9 cellular contexts compared by ENCODE assay signal in genomic region chr3:182913889-182914288, GRCh38.
DNase-seq lines count a peak whose midpoint lies in the region; ATAC-seq and FAIRE-seq lines count a peak whose summit lies in the region.
"Had no signal": no experiment of that assay in that cellular context is flagged by ENCODE, and none has a peak within 500 bp of the region (broad histone marks: within the 10 kb centered on the region; RNA-seq: fewer than 3 reads in every experiment).

No MANE protein-coding gene starts in this region.

- no peaks in the 10 kb centered on the region for H3K4me1 ChIP-seq in small intestine (ENCODE audit: control insufficient read depth in 2 of 2, insufficient read depth in 1 of 2, low read depth in 1 of 2, low read length in 1 of 2)

- 64 to 67% (median 66%) methylated on average over 4 of the region's 4 CpGs for WGBS in small intestine, 3 donors

- in situ Hi-C loops in KBM-7 (cut with MboI; ENCODE audit: low pct_unique_long_range_greater_than_20kb, low sequenced_read_pairs) = no loop called here

- H3K9me3 Mint-ChIP-seq in activated CD4-positive, alpha-beta T cell treated with anti-CD3 and anti-CD28 coated beads, Interleukin-2, amount 10 ng/mL, durations not matched to agents 7 days and 5 days = no peaks in the 10 kb centered on the region

- CTCF ChIA-PET in activated CD4-positive, alpha-beta T cell treated with anti-CD3 and anti-CD28 coated beads, Interleukin-2, amount 10 ng/mL, durations not matched to agents 7 days and 5 days (lab: Charles Lee) = interaction anchor here (0.6 kb wide), 1 partner anchor 169 kb away, joined by 3 read pairs; no protein-coding TSS in a partner anchor

- POLR2A ChIA-PET in activated CD4-positive, alpha-beta T cell treated with anti-CD3 and anti-CD28 coated beads, Interleukin-2, amount 10 ng/mL, durations not matched to agents 7 days and 5 days (lab: Charles Lee) = no interaction called here

- H3K27ac ChIP-seq in small intestine (ENCODE audit: low read depth in 1 of 2, low read length in 1 of 2) = no peak overlapping the region
- H3K27ac ChIP-seq: heart right ventricle had no signal

- H3K4me3 ChIP-seq in small intestine (ENCODE audit: low read depth in 1 of 2, low read length in 2 of 2) = no peak overlapping the region
- H3K4me3 ChIP-seq: heart right ventricle had no signal

- no peaks in the 10 kb centered on the region for H3K27me3 Mint-ChIP-seq in activated CD4-positive, alpha-beta T cell treated with anti-CD3 and anti-CD28 coated beads, Interleukin-2, amount 10 ng/mL, durations not matched to agents 7 days and 5 days

- no peak for FAIRE-seq in small intestine (lab: Jason Lieb, UNC)

- H3K4me3 Mint-ChIP-seq in activated CD4-positive, alpha-beta T cell treated with anti-CD3 and anti-CD28 coated beads, Interleukin-2, amount 10 ng/mL, durations not matched to agents 7 days and 5 days = peak overlapping the region; percentile 35

- H3K27me3 ChIP-seq in small intestine (ENCODE audit: control insufficient read depth in 2 of 2, insufficient read depth in 2 of 2, low read length in 2 of 2) = no peaks in the 10 kb centered on the region
- H3K27me3 ChIP-seq: heart right ventricle had no signal

- peaks cover 46% of the 10 kb centered on the region for H3K36me3 Mint-ChIP-seq in activated CD4-positive, alpha-beta T cell treated with anti-CD3 and anti-CD28 coated beads, Interleukin-2, amount 10 ng/mL, durations not matched to agents 7 days and 5 days (ENCODE audit: low read depth)

- DNase-seq in activated CD4-positive, alpha-beta T cell treated with anti-CD3 and anti-CD28 coated beads, Interleukin-2, amount 10 ng/mL, durations not matched to agents 7 days and 5 days = peak; percentile 25
- no peak for DNase-seq in activated CD4-positive, alpha-beta T cell treated with anti-CD3 and anti-CD28 coated beads for 1 hour
- peak; percentile 76 for DNase-seq in NCI-H2029 treated with DMSO at 0.1 percent for 48 hours (lab: John Stamatoyannopoulos, UW)
- DNase-seq in small intestine = peak; percentile 42
- DNase-seq in KBM-7 = no peak
- DNase-seq in stimulated activated CD4-positive, alpha-beta T cell treated with anti-CD3 and anti-CD28 coated beads, Interleukin-4, amount 100 ng/mL, for 24 hours = no peak
- DNase-seq in stimulated activated CD8-positive, alpha-beta memory T cell treated with anti-CD3 and anti-CD28 coated beads, Interleukin-4, amount 100 ng/mL, for 48 hours = no peak
- DNase-seq: heart right ventricle had no signal

- peak overlapping the region; percentile 84 for H3K27ac Mint-ChIP-seq in activated CD4-positive, alpha-beta T cell treated with anti-CD3 and anti-CD28 coated beads, Interleukin-2, amount 10 ng/mL, durations not matched to agents 7 days and 5 days

- peak; percentile 91 for ATAC-seq in HG02678 (IDR thresholded peaks at IDR 0.05; ENCODE audit: unreplicated experiment)
- ATAC-seq: heart right ventricle had no signal

- peaks cover 0 to 4% of the 10 kb centered on the region in 2 donors for H3K36me3 ChIP-seq in small intestine (ENCODE audit: control insufficient read depth in 2 of 2, insufficient read depth in 2 of 2, low read length in 2 of 2)

- H3K9me3 ChIP-seq in small intestine (ENCODE audit: control insufficient read depth, low read depth) = no peaks in the 10 kb centered on the region
- H3K9me3 ChIP-seq: heart right ventricle had no signal

- peaks cover 54% of the 10 kb centered on the region for H3K4me1 Mint-ChIP-seq in activated CD4-positive, alpha-beta T cell treated with anti-CD3 and anti-CD28 coated beads, Interleukin-2, amount 10 ng/mL, durations not matched to agents 7 days and 5 days

Comparison
In these comparisons a context has a peak if more than half of its experiments do, and no peak if none do; other contexts are left out.
1. DNase-seq: peak in activated CD4-positive, alpha-beta T cell treated with anti-CD3 and anti-CD28 coated beads, Interleukin-2, amount 10 ng/mL, durations not matched to agents 7 days and 5 days (single experiment), NCI-H2029 treated with DMSO at 0.1 percent for 48 hours (single experiment) and small intestine (single experiment); none in activated CD4-positive, alpha-beta T cell treated with anti-CD3 and anti-CD28 coated beads for 1 hour (single experiment), KBM-7 (single experiment), stimulated activated CD4-positive, alpha-beta T cell treated with anti-CD3 and anti-CD28 coated beads, Interleukin-4, amount 100 ng/mL, for 24 hours (single experiment) and stimulated activated CD8-positive, alpha-beta memory T cell treated with anti-CD3 and anti-CD28 coated beads, Interleukin-4, amount 100 ng/mL, for 48 hours (single experiment).